Comparison of ENCODE assay signal across 8 cellular contexts in genomic region chr11:45662665-45663485, GRCh38. TPM values are rescaled to one million over a fixed set of nuclear protein-coding genes. Genes with fewer than 3 reads are reported as not detected.
A peak's percentile ranks its signal among the peaks of the same experiment; 100 is the strongest.
DNase-seq lines count a peak whose midpoint lies in the region; ATAC-seq and TF ChIP-seq lines count a peak whose summit lies in the region.

No MANE protein-coding gene starts in this region.

- peak; percentile 54 for DNase-seq in AG04449 (ENCODE audit: low read depth, low spot score)
- peak; percentile 96 for DNase-seq in GM23248
- DNase-seq in kidney tubule cell (ENCODE audit: low spot score): peak; percentile 53
- no peak for DNase-seq in DMS153 (lab: John Stamatoyannopoulos, UW)
- no peak for DNase-seq in activated CD8-positive, alpha-beta memory T cell treated with anti-CD3 and anti-CD28 coated beads, Interleukin-2, amount 10 ng/mL, durations not matched to agents 7 days and 5 days

- peaks cover 37% of the 10 kb centered on the region for H3K27me3 ChIP-seq in GM23248 (replicated peaks; ENCODE audit: insufficient read depth)

- no peaks in the 10 kb centered on the region for H3K9me2 ChIP-seq in GM23248 (ENCODE audit: insufficient read depth)

- in situ Hi-C loops in GM23248 (cut with MboI): no loop called here

- 21 to 22% methylated on average over 14 of the region's 14 CpGs for WGBS in GM23248 (ENCODE audit: low coverage in 1 of 2, low lambda C conversion rate in 2 of 2, missing lambda C conversion rate in 2 of 2), 2 experiments

- H3K4me1 ChIP-seq in GM23248 (ENCODE audit: insufficient read depth): peaks cover 13% of the 10 kb centered on the region; the same call in 1 of the 2 replicates

- ATAC-seq in activated T-helper 17 cell treated with anti-CD3 and anti-CD28 coated beads, Interleukin-2, amount 50 U/mL, for 72 hours (replicated peaks): peak; percentile 57
- ATAC-seq in HG03378 (IDR thresholded peaks at IDR 0.05; ENCODE audit: unreplicated experiment): no peak
- no peak for ATAC-seq in activated CD8-positive, alpha-beta memory T cell treated with anti-CD3 and anti-CD28 coated beads, Interleukin-2, amount 10 ng/mL, durations not matched to agents 7 days and 5 days
- no peak for ATAC-seq in GM19452 (IDR thresholded peaks at IDR 0.05; ENCODE audit: unreplicated experiment)

- no peaks in the 10 kb centered on the region for H3F3A ChIP-seq in GM23248 (ENCODE audit: insufficient read depth)

- no peaks in the 10 kb centered on the region for H3K79me2 ChIP-seq in GM23248 (ENCODE audit: insufficient read depth)

- no peaks in the 10 kb centered on the region for H3K36me3 Mint-ChIP-seq in activated T-helper 17 cell treated with anti-CD3 and anti-CD28 coated beads, Interleukin-2, amount 50 U/mL, for 72 hours (ENCODE audit: low read depth)
- no peaks in the 10 kb centered on the region for H3K36me3 Mint-ChIP-seq in activated CD8-positive, alpha-beta memory T cell treated with anti-CD3 and anti-CD28 coated beads, Interleukin-2, amount 10 ng/mL, durations not matched to agents 7 days and 5 days

- no peak overlapping the region for H3K27ac Mint-ChIP-seq in activated T-helper 17 cell treated with anti-CD3 and anti-CD28 coated beads, Interleukin-2, amount 50 U/mL, for 72 hours
- H3K27ac Mint-ChIP-seq in activated CD8-positive, alpha-beta memory T cell treated with anti-CD3 and anti-CD28 coated beads, Interleukin-2, amount 10 ng/mL, durations not matched to agents 7 days and 5 days: no peak overlapping the region

- peak overlapping the region; percentile 30 for H3K4me2 ChIP-seq in GM23248 (ENCODE audit: unreplicated experiment)

- H3K9me3 Mint-ChIP-seq in activated T-helper 17 cell treated with anti-CD3 and anti-CD28 coated beads, Interleukin-2, amount 50 U/mL, for 72 hours: no peaks in the 10 kb centered on the region
- H3K9me3 Mint-ChIP-seq in activated CD8-positive, alpha-beta memory T cell treated with anti-CD3 and anti-CD28 coated beads, Interleukin-2, amount 10 ng/mL, durations not matched to agents 7 days and 5 days (ENCODE audit: low read depth): no peaks in the 10 kb centered on the region

- H3K36me3 ChIP-seq in GM23248 (ENCODE audit: low read depth): no peaks in the 10 kb centered on the region

- H3K9ac ChIP-seq in GM23248: peak overlapping the region; percentile 35; the same call in 1 of the 2 replicates

- peaks cover 48% of the 10 kb centered on the region for H3K27me3 Mint-ChIP-seq in activated T-helper 17 cell treated with anti-CD3 and anti-CD28 coated beads, Interleukin-2, amount 50 U/mL, for 72 hours
- H3K27me3 Mint-ChIP-seq in activated CD8-positive, alpha-beta memory T cell treated with anti-CD3 and anti-CD28 coated beads, Interleukin-2, amount 10 ng/mL, durations not matched to agents 7 days and 5 days: peaks cover 76% of the 10 kb centered on the region

- H3K4me3 ChIP-seq in AG04449 (ENCODE audit: low read depth, low read length): no peak overlapping the region; the same call in 1 of the 2 replicates
- H3K4me3 ChIP-seq in GM23248: no peak overlapping the region

- no peaks in the 10 kb centered on the region for H3K9me3 ChIP-seq in GM23248 (ENCODE audit: low read depth)

- no peak for TF ChIP-seq CTCF in AG04449 (IDR thresholded peaks at IDR 0.05; ENCODE audit: insufficient read depth, low read length, missing control alignments)

- no peaks in the 10 kb centered on the region for H3K4me1 Mint-ChIP-seq in activated T-helper 17 cell treated with anti-CD3 and anti-CD28 coated beads, Interleukin-2, amount 50 U/mL, for 72 hours
- H3K4me1 Mint-ChIP-seq in activated CD8-positive, alpha-beta memory T cell treated with anti-CD3 and anti-CD28 coated beads, Interleukin-2, amount 10 ng/mL, durations not matched to agents 7 days and 5 days: no peaks in the 10 kb centered on the region

- no peaks in the 10 kb centered on the region for H4K20me1 ChIP-seq in GM23248 (ENCODE audit: insufficient read depth)

- peak overlapping the region; percentile 28 for H3K4me3 Mint-ChIP-seq in activated T-helper 17 cell treated with anti-CD3 and anti-CD28 coated beads, Interleukin-2, amount 50 U/mL, for 72 hours
- no peak overlapping the region for H3K4me3 Mint-ChIP-seq in activated CD8-positive, alpha-beta memory T cell treated with anti-CD3 and anti-CD28 coated beads, Interleukin-2, amount 10 ng/mL, durations not matched to agents 7 days and 5 days

- CTCF ChIA-PET in AG04449 (lab: Yijun Ruan, JAX): interaction anchor here (1.5 to 5.2 kb wide), 3 partner anchors 7 to 109 kb away, joined by 5 to 45 read pairs (median 5); no protein-coding TSS in a partner anchor
- CTCF ChIA-PET in activated CD8-positive, alpha-beta memory T cell treated with anti-CD3 and anti-CD28 coated beads, Interleukin-2, amount 10 ng/mL, durations not matched to agents 7 days and 5 days (lab: Charles Lee): interaction anchor here (1.4 to 3.2 kb wide), 2 partner anchors 8 to 109 kb away, joined by 6 to 24 read pairs; no protein-coding TSS in a partner anchor

- POLR2A ChIA-PET in AG04449 (lab: Yijun Ruan, JAX): interaction anchor here (0.5 kb wide), 1 partner anchor 213 kb away, joined by 3 read pairs; no protein-coding TSS in a partner anchor

- H3K27ac ChIP-seq in GM23248: no peak overlapping the region

- H2AFZ ChIP-seq in GM23248: no peak overlapping the region

RNA-seq across cellular contexts. Expression of gene CHST1, which starts 2.5 kb away (rescaled TPM):
- not detected in 2 replicates for total RNA-seq in GM23248 (2014; rRNA removed; shearing (Covaris generic))
- 0.06 and 0.18 TPM in 2 replicates for polyA plus RNA-seq in GM23248 (2016; fragmentation: Nextera tagmentation; extraction: Ambion mirVana)
- not detected for total RNA-seq in activated T-helper 17 cell treated with anti-CD3 and anti-CD28 coated beads, Interleukin-2, amount 50 U/mL, for 72 hours
- under 1 TPM in 1 of 2 experiments, not detected in 1; 0.35 TPM for total RNA-seq in activated CD8-positive, alpha-beta memory T cell treated with anti-CD3 and anti-CD28 coated beads, Interleukin-2, amount 10 ng/mL, durations not matched to agents 7 days and 5 days

Comparison
In these comparisons a context has a peak if more than half of its experiments do, and no peak if none do; other contexts are left out.
1. DNase-seq: peak in AG04449 (single experiment), GM23248 (single experiment) and kidney tubule cell (single experiment); none in DMS153 (single experiment) and activated CD8-positive, alpha-beta memory T cell treated with anti-CD3 and anti-CD28 coated beads, Interleukin-2, amount 10 ng/mL, durations not matched to agents 7 days and 5 days (single experiment).